Comparison of ENCODE assay signal across 17 cellular contexts in the genomic region with DNA sequence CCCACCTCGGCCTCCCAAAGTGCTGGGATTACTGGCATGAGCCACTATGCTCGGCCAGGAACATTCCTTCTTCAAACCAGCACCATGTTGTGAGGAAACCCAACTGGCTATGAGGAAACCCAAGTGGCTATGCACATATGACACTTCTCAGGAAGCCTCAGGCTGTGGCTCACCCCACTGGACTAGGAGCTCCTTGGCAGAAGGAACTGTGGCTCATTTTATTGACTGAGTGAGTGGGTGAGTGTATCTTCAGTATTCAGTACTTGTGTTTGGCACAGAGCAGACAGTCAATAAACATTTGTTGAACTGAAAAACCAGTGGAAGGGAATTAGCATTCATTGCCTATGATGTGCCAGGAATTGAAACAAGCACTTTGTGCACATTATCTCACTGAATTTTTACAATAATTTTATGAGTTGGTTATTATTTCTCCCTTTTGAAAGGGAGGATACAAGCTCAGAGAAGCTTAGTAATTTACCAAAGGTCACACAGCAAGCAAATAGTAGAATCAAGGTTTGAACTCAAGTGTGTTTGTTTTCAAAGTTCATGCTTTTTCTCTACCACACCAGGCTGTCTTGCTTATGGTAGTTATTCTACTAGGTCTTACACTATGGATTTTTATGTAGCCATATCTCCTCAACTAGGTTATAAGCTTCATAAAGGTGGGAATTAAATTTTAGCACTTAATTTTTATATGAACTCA.
"Had no signal": no experiment of that assay in that cellular context is flagged by ENCODE, and none has a peak within 500 bp of the region (broad histone marks: within the 10 kb centered on the region; RNA-seq: fewer than 3 reads in every experiment).

No MANE protein-coding gene starts in this region.

- H3K27me3 Mint-ChIP-seq: activated CD8-positive, alpha-beta memory T cell treated with anti-CD3 and anti-CD28 coated beads, Interleukin-2, amount 10 ng/mL, durations not matched to agents 7 days and 5 days; stimulated activated naive CD8-positive, alpha-beta T cell treated with anti-CD3 and anti-CD28 coated beads, Interleukin-15, amount 100 ng/mL, for 72 hours had no signal

- H3K9me3 ChIP-seq: adrenal gland, esophagus muscularis mucosa, ovary, spleen, testis, upper lobe of left lung had no signal

- H3K27me3 ChIP-seq: adrenal gland, esophagus muscularis mucosa, foreskin keratinocyte, ovary, spleen, testis, upper lobe of left lung had no signal

- H3K9me3 Mint-ChIP-seq: neural crest cell; stimulated activated naive CD8-positive, alpha-beta T cell treated with anti-CD3 and anti-CD28 coated beads, Interleukin-15, amount 100 ng/mL, for 72 hours had no signal

- DNase-seq: activated CD4-positive, alpha-beta memory T cell treated with anti-CD3 and anti-CD28 coated beads for 36 hours; activated CD4-positive, alpha-beta T cell treated with anti-CD3 and anti-CD28 coated beads for 1 hour; activated CD8-positive, alpha-beta memory T cell treated with anti-CD3 and anti-CD28 coated beads, Interleukin-2, amount 10 ng/mL, durations not matched to agents 7 days and 5 days; activated naive CD4-positive, alpha-beta T cell treated with anti-CD3 and anti-CD28 coated beads, Interleukin-2, amount 50 U/mL, for 16 hours; activated T-cell treated with anti-CD3 and anti-CD28 coated beads, Interleukin-2, amount 50 U/mL, for 1 hour; adrenal gland; ovary; spleen; stimulated activated naive CD8-positive, alpha-beta T cell treated with anti-CD3 and anti-CD28 coated beads, Interleukin-15, amount 100 ng/mL, for 72 hours; testis had no signal

- H3K36me3 Mint-ChIP-seq: activated CD4-positive, alpha-beta memory T cell treated with anti-CD3 and anti-CD28 coated beads for 36 hours; activated CD8-positive, alpha-beta memory T cell treated with anti-CD3 and anti-CD28 coated beads, Interleukin-2, amount 10 ng/mL, durations not matched to agents 7 days and 5 days had no signal

- H3K4me1 ChIP-seq: testis had no signal

- FAIRE-seq: colon had no signal

- H3K4me3 ChIP-seq: adrenal gland, esophagus muscularis mucosa, ovary, spleen, testis, upper lobe of left lung had no signal

- ATAC-seq: activated CD8-positive, alpha-beta memory T cell treated with anti-CD3 and anti-CD28 coated beads, Interleukin-2, amount 10 ng/mL, durations not matched to agents 7 days and 5 days; foreskin keratinocyte; sciatic nerve; stimulated activated naive CD8-positive, alpha-beta T cell treated with anti-CD3 and anti-CD28 coated beads, Interleukin-15, amount 100 ng/mL, for 72 hours had no signal

- H3K36me3 ChIP-seq: adrenal gland, esophagus muscularis mucosa, ovary, spleen, upper lobe of left lung had no signal

- H3K4me1 Mint-ChIP-seq: activated CD8-positive, alpha-beta memory T cell treated with anti-CD3 and anti-CD28 coated beads, Interleukin-2, amount 10 ng/mL, durations not matched to agents 7 days and 5 days had no signal

- H3K4me3 Mint-ChIP-seq: activated CD4-positive, alpha-beta memory T cell treated with anti-CD3 and anti-CD28 coated beads for 36 hours; activated CD8-positive, alpha-beta memory T cell treated with anti-CD3 and anti-CD28 coated beads, Interleukin-2, amount 10 ng/mL, durations not matched to agents 7 days and 5 days; neural crest cell; stimulated activated naive CD8-positive, alpha-beta T cell treated with anti-CD3 and anti-CD28 coated beads, Interleukin-15, amount 100 ng/mL, for 72 hours had no signal

- H3K27ac Mint-ChIP-seq: activated CD4-positive, alpha-beta memory T cell treated with anti-CD3 and anti-CD28 coated beads for 36 hours; activated CD8-positive, alpha-beta memory T cell treated with anti-CD3 and anti-CD28 coated beads, Interleukin-2, amount 10 ng/mL, durations not matched to agents 7 days and 5 days; stimulated activated naive CD8-positive, alpha-beta T cell treated with anti-CD3 and anti-CD28 coated beads, Interleukin-15, amount 100 ng/mL, for 72 hours had no signal

- H3K27ac ChIP-seq: adrenal gland, foreskin keratinocyte, ovary, spleen, testis, upper lobe of left lung, VCaP had no signal
